Comparison of ENCODE assay signal across 8 cellular contexts in genomic region chr11:61964058-61964940, GRCh38. TPM values are rescaled to one million over a fixed set of nuclear protein-coding genes. Genes with fewer than 3 reads are reported as not detected.
DNase-seq lines count a peak whose midpoint lies in the region; ATAC-seq and TF ChIP-seq lines count a peak whose summit lies in the region.
"Not testable (repeated sequence)": the region's sequence is repeated elsewhere in the genome, so short reads cannot be mapped to it uniquely, and the experiment has no call there.

No MANE protein-coding gene starts in this region.

- peak overlapping the region; percentile 92 for H3K4me3 Mint-ChIP-seq in activated naive CD4-positive, alpha-beta T cell treated with anti-CD3 and anti-CD28 coated beads, Interleukin-2, amount 10 ng/mL, durations not matched to agents 7 days and 5 days
- peak overlapping the region; percentile 93 for H3K4me3 Mint-ChIP-seq in dendritic cell treated with granulocyte-macrophage colony-stimulating factor and Interleukin-4, amounts not matched to agents 40 ng/mL and 50 ng/mL, for 4 days
- peak overlapping the region; percentile 89 for H3K4me3 Mint-ChIP-seq in natural killer cell treated with Interleukin-12 subunit alpha and Interleukin-12 subunit beta and Interleukin-15 and Interleukin-18, amount 100 ng/mL, for 72 hours
- H3K4me3 Mint-ChIP-seq in stimulated activated effector memory CD8-positive, alpha-beta T cell treated with anti-CD3 and anti-CD28 coated beads, Interleukin-12 subunit alpha, Interleukin-12 subunit beta, amount 100 ng/mL, for 72 hours, result peak overlapping the region; percentile 83

- RAD21 ChIA-PET in HCT116 (lab: Charles Lee; ENCODE audit: low non-redundant PET in 1 of 2, low total read pairs in 2 of 2, uncharacterized antibody in 2 of 2, unreplicated experiment in 2 of 2), result not testable (repeated sequence)

- H3K79me2 ChIP-seq in HCT116 (ENCODE audit: insufficient read depth, low read length) (peaks cover 41% of the 10 kb centered on the region), hepatocyte (peaks cover 46% of the 10 kb centered on the region)

- CTCF ChIA-PET in HCT116 (lab: Charles Lee), result interaction anchor here (1.5 to 2.6 kb wide), 3 partner anchors 65 to 167 kb away, joined by 6 to 8 read pairs (median 6); no protein-coding TSS in a partner anchor
- CTCF ChIA-PET in activated naive CD4-positive, alpha-beta T cell treated with anti-CD3 and anti-CD28 coated beads, Interleukin-2, amount 10 ng/mL, durations not matched to agents 7 days and 5 days (lab: Charles Lee), result interaction anchor here (0.7 to 1.2 kb wide), 3 partner anchors 16 to 93 kb away, joined by 3 to 4 read pairs (median 4); no protein-coding TSS in a partner anchor

- not testable (repeated sequence) for TF ChIP-seq POLR2A in HCT116 (IDR thresholded peaks at IDR 0.05; ENCODE audit: borderline replicate concordance, extremely low read depth, insufficient read depth, insufficient read length)

- H3K27me3 ChIP-seq in HCT116 (ENCODE audit: insufficient read depth, low read length); hepatocyte: not testable (repeated sequence)

- intact Hi-C loops in HCT116 (cut with micrococcal nuclease), result loop anchor here (5.0 kb wide), 1 partner anchor 67 kb away; no protein-coding TSS in a partner anchor
- intact Hi-C loops in dendritic cell treated with granulocyte-macrophage colony-stimulating factor and Interleukin-4, amounts not matched to agents 40 ng/mL and 50 ng/mL, for 4 days (cut with micrococcal nuclease), result not testable (repeated sequence)

- H3K36me3 Mint-ChIP-seq in activated naive CD4-positive, alpha-beta T cell treated with anti-CD3 and anti-CD28 coated beads, Interleukin-2, amount 10 ng/mL, durations not matched to agents 7 days and 5 days, result peaks cover 49% of the 10 kb centered on the region
- H3K36me3 Mint-ChIP-seq in dendritic cell treated with granulocyte-macrophage colony-stimulating factor and Interleukin-4, amounts not matched to agents 40 ng/mL and 50 ng/mL, for 4 days (ENCODE audit: low read depth), result peaks cover 96% of the 10 kb centered on the region
- H3K36me3 Mint-ChIP-seq in natural killer cell treated with Interleukin-12 subunit alpha and Interleukin-12 subunit beta and Interleukin-15 and Interleukin-18, amount 100 ng/mL, for 72 hours, result peaks cover 33% of the 10 kb centered on the region
- H3K36me3 Mint-ChIP-seq in stimulated activated effector memory CD8-positive, alpha-beta T cell treated with anti-CD3 and anti-CD28 coated beads, Interleukin-12 subunit alpha, Interleukin-12 subunit beta, amount 100 ng/mL, for 72 hours, result peaks cover 53% of the 10 kb centered on the region

- H4K20me1 ChIP-seq in HCT116 (ENCODE audit: insufficient read depth) (peaks cover 21% of the 10 kb centered on the region; the same call in 1 of the 2 replicates), hepatocyte (ENCODE audit: insufficient read depth, poor library complexity, severe bottlenecking) (peaks cover 34% of the 10 kb centered on the region)

- H3K4me1 ChIP-seq in HCT116 (ENCODE audit: control insufficient read depth in 1 of 2, insufficient read depth in 2 of 2, low read length in 2 of 2) (peaks cover 13 to 66% of the 10 kb centered on the region in 2 experiments), hepatocyte (ENCODE audit: insufficient read depth) (peaks cover 32% of the 10 kb centered on the region)

- DNase-seq in AG09309 (ENCODE audit: low read depth); HCT116 (ENCODE audit: low read depth, low spot score); activated naive CD4-positive, alpha-beta T cell treated with anti-CD3 and anti-CD28 coated beads, Interleukin-2, amount 10 ng/mL, durations not matched to agents 7 days and 5 days; hepatocyte (ENCODE audit: low spot score); stimulated activated effector memory CD8-positive, alpha-beta T cell treated with anti-CD3 and anti-CD28 coated beads, Interleukin-12 subunit alpha, Interleukin-12 subunit beta, amount 100 ng/mL, for 72 hours (ENCODE audit: low spot score in 2 of 2): not testable (repeated sequence)
- peak; percentile 29 for DNase-seq in SW480 (ENCODE audit: low spot score)
- peak; percentile 71 for DNase-seq in natural killer cell treated with Interleukin-12 subunit alpha and Interleukin-12 subunit beta and Interleukin-15 and Interleukin-18, amount 100 ng/mL, for 72 hours (ENCODE audit: low spot score)

- not testable (repeated sequence) for TF ChIP-seq CTCF in AG09309 (IDR thresholded peaks at IDR 0.05; ENCODE audit: control insufficient read depth, insufficient read depth, low read depth, low read length, missing control alignments); HCT116 (IDR thresholded peaks at IDR 0.05 in 2 of 3, conservative IDR thresholded peaks at IDR 0.05 in 1 of 3; ENCODE audit: borderline replicate concordance in 1 of 3, insufficient read depth in 1 of 3, low read depth in 2 of 3, low read length in 2 of 3); hepatocyte (IDR thresholded peaks at IDR 0.05; ENCODE audit: poor library complexity)

- peaks cover 46% of the 10 kb centered on the region for H3K4me1 Mint-ChIP-seq in activated naive CD4-positive, alpha-beta T cell treated with anti-CD3 and anti-CD28 coated beads, Interleukin-2, amount 10 ng/mL, durations not matched to agents 7 days and 5 days
- peaks cover 65% of the 10 kb centered on the region for H3K4me1 Mint-ChIP-seq in dendritic cell treated with granulocyte-macrophage colony-stimulating factor and Interleukin-4, amounts not matched to agents 40 ng/mL and 50 ng/mL, for 4 days (ENCODE audit: low read depth)
- peaks cover 46% of the 10 kb centered on the region in 2 donors for H3K4me1 Mint-ChIP-seq in natural killer cell treated with Interleukin-12 subunit alpha and Interleukin-12 subunit beta and Interleukin-15 and Interleukin-18, amount 100 ng/mL, for 72 hours (ENCODE audit: low read depth in 2 of 2)
- peaks cover 40% of the 10 kb centered on the region for H3K4me1 Mint-ChIP-seq in stimulated activated effector memory CD8-positive, alpha-beta T cell treated with anti-CD3 and anti-CD28 coated beads, Interleukin-12 subunit alpha, Interleukin-12 subunit beta, amount 100 ng/mL, for 72 hours

- peaks cover 6 to 37% of the 10 kb centered on the region in 2 experiments for H3K36me3 ChIP-seq in HCT116 (ENCODE audit: control insufficient read depth in 1 of 2, insufficient read depth in 2 of 2, low read length in 2 of 2)
- not testable (repeated sequence) for H3K36me3 ChIP-seq in hepatocyte (replicated peaks; ENCODE audit: insufficient read depth, low read depth)

- not testable (repeated sequence) for H3K9me2 ChIP-seq in HCT116 (ENCODE audit: insufficient read depth); hepatocyte (replicated peaks; ENCODE audit: insufficient read depth)

- peak overlapping the region; percentile 97 for H3K4me3 ChIP-seq in AG09309 (ENCODE audit: control insufficient read depth, low read depth, low read length)
- not testable (repeated sequence) for H3K4me3 ChIP-seq in HCT116 (replicated peaks in 1 of 2; ENCODE audit: low read depth in 1 of 2, low read length in 2 of 2)
- H3K4me3 ChIP-seq in hepatocyte, result peak overlapping the region; percentile 93

- POLR2A ChIA-PET in HCT116 (lab: Charles Lee), result interaction anchor here (0.7 to 10.2 kb wide), 14 partner anchors 7 to 149 kb away, joined by 3 to 77 read pairs (median 6); partner anchors contain the start of gene BEST1

- not testable (repeated sequence) for ATAC-seq in HCT116; stimulated activated effector memory CD8-positive, alpha-beta T cell treated with anti-CD3 and anti-CD28 coated beads, Interleukin-12 subunit alpha, Interleukin-12 subunit beta, amount 100 ng/mL, for 72 hours
- peak; percentile 0 for ATAC-seq in natural killer cell treated with Interleukin-12 subunit alpha and Interleukin-12 subunit beta and Interleukin-15 and Interleukin-18, amount 100 ng/mL, for 72 hours

- not testable (repeated sequence) for TF ChIP-seq RAD21 in HCT116 (IDR thresholded peaks at IDR 0.05; ENCODE audit: low read depth)

- 89% methylated on average over 11 of the region's 11 CpGs for WGBS in hepatocyte (ENCODE audit: low lambda C conversion rate, missing lambda C conversion rate)

- H3K9ac ChIP-seq in HCT116 (ENCODE audit: low read length), result not testable (repeated sequence)

- not testable (repeated sequence) for H2AFZ ChIP-seq in HCT116 (ENCODE audit: low read depth, low read length, poor library complexity, severe bottlenecking); hepatocyte

- H3K9me3 Mint-ChIP-seq in activated naive CD4-positive, alpha-beta T cell treated with anti-CD3 and anti-CD28 coated beads, Interleukin-2, amount 10 ng/mL, durations not matched to agents 7 days and 5 days; dendritic cell treated with granulocyte-macrophage colony-stimulating factor and Interleukin-4, amounts not matched to agents 40 ng/mL and 50 ng/mL, for 4 days; natural killer cell treated with Interleukin-12 subunit alpha and Interleukin-12 subunit beta and Interleukin-15 and Interleukin-18, amount 100 ng/mL, for 72 hours; stimulated activated effector memory CD8-positive, alpha-beta T cell treated with anti-CD3 and anti-CD28 coated beads, Interleukin-12 subunit alpha, Interleukin-12 subunit beta, amount 100 ng/mL, for 72 hours: not testable (repeated sequence)

- not testable (repeated sequence) for H3K27me3 Mint-ChIP-seq in activated naive CD4-positive, alpha-beta T cell treated with anti-CD3 and anti-CD28 coated beads, Interleukin-2, amount 10 ng/mL, durations not matched to agents 7 days and 5 days; dendritic cell treated with granulocyte-macrophage colony-stimulating factor and Interleukin-4, amounts not matched to agents 40 ng/mL and 50 ng/mL, for 4 days; natural killer cell treated with Interleukin-12 subunit alpha and Interleukin-12 subunit beta and Interleukin-15 and Interleukin-18, amount 100 ng/mL, for 72 hours

- H3K27ac Mint-ChIP-seq in activated naive CD4-positive, alpha-beta T cell treated with anti-CD3 and anti-CD28 coated beads, Interleukin-2, amount 10 ng/mL, durations not matched to agents 7 days and 5 days, result peak overlapping the region; percentile 76
- peak overlapping the region; percentile 99 for H3K27ac Mint-ChIP-seq in dendritic cell treated with granulocyte-macrophage colony-stimulating factor and Interleukin-4, amounts not matched to agents 40 ng/mL and 50 ng/mL, for 4 days
- peak overlapping the region; percentile 89 to 95 for H3K27ac Mint-ChIP-seq in natural killer cell treated with Interleukin-12 subunit alpha and Interleukin-12 subunit beta and Interleukin-15 and Interleukin-18, amount 100 ng/mL, for 72 hours
- H3K27ac Mint-ChIP-seq in stimulated activated effector memory CD8-positive, alpha-beta T cell treated with anti-CD3 and anti-CD28 coated beads, Interleukin-12 subunit alpha, Interleukin-12 subunit beta, amount 100 ng/mL, for 72 hours, result peak overlapping the region; percentile 75

- H3K9me3 ChIP-seq in HCT116 (ENCODE audit: control insufficient read depth in 1 of 2, insufficient read depth in 1 of 2, low read depth in 1 of 2, low read length in 2 of 2); hepatocyte (ENCODE audit: low read depth): not testable (repeated sequence)

- not testable (repeated sequence) for H3K27ac ChIP-seq in HCT116 (ENCODE audit: low read depth, low read length)
- peak overlapping the region; percentile 98 for H3K27ac ChIP-seq in hepatocyte

- H3K4me2 ChIP-seq in HCT116 (ENCODE audit: low read length) (0 out of 2 replicates have a peak overlapping the region, but pooled peaks have one; percentile 96), hepatocyte (peak overlapping the region; percentile 90)

- not testable (repeated sequence) for BruUV-seq in HCT116 (replicated peaks; lab: Mats Ljungman, UMichigan)

RNA-seq across cellular contexts. Expression of gene FTH1, which starts 3.1 kb away (rescaled TPM):
- total RNA-seq in HCT116 (2021; ENCODE audit: unreplicated experiment) (3,345 TPM), hepatocyte (1,071 and 1,519 TPM in 2 replicates)
- polyA plus RNA-seq in HCT116 (2012), result 4,227 and 4,920 TPM in 2 replicates
- polyA plus RNA-seq in hepatocyte, result 8,379 and 8,694 TPM in 2 replicates
- total RNA-seq in natural killer cell treated with Interleukin-12 subunit alpha and Interleukin-12 subunit beta and Interleukin-15 and Interleukin-18, amount 100 ng/mL, for 72 hours, result over 10,000 TPM in 1 of 2 donors, 1,000 to 10,000 TPM in 1; 5,097 to 40,662 TPM

RNA-seq across cellular contexts. Expression of gene BEST1, which starts 14.1 kb away (rescaled TPM):
- 2.3 TPM for total RNA-seq in HCT116 (2021; ENCODE audit: unreplicated experiment)
- polyA plus RNA-seq in HCT116 (2012), result 5.8 and 7.7 TPM in 2 replicates
- 3.5 and 4.7 TPM in 2 replicates for total RNA-seq in hepatocyte
- 5.7 and 6.9 TPM in 2 replicates for polyA plus RNA-seq in hepatocyte
- 1 to 10 TPM; 1.0 to 1.9 TPM for total RNA-seq in natural killer cell treated with Interleukin-12 subunit alpha and Interleukin-12 subunit beta and Interleukin-15 and Interleukin-18, amount 100 ng/mL, for 72 hours

RNA-seq across cellular contexts. Expression of gene RAB3IL1, which starts 46.9 kb away (rescaled TPM):
- total RNA-seq in HCT116 (2021; ENCODE audit: unreplicated experiment), result 18.1 TPM
- polyA plus RNA-seq in HCT116 (2012), result 13.2 and 13.7 TPM in 2 replicates
- 9.1 and 10.8 TPM in 2 replicates for total RNA-seq in hepatocyte
- 15.4 and 18.6 TPM in 2 replicates for polyA plus RNA-seq in hepatocyte
- not detected for total RNA-seq in natural killer cell treated with Interleukin-12 subunit alpha and Interleukin-12 subunit beta and Interleukin-15 and Interleukin-18, amount 100 ng/mL, for 72 hours

Comparison
In these comparisons a context has a peak if more than half of its experiments do, and no peak if none do; other contexts are left out.
1. RNA of gene RAB3IL1, which starts 46.9 kb away (total RNA-seq): 18.1 TPM in HCT116 (single experiment) and 9.1 to 10.8 TPM in hepatocyte; not detected in natural killer cell treated with Interleukin-12 subunit alpha and Interleukin-12 subunit beta and Interleukin-15 and Interleukin-18, amount 100 ng/mL, for 72 hours; every median in the first group is over 10 times any median in the second.
2. Peak in every context shown above with its lines, with median percentiles within 50 percentile points of each other: H3K27ac Mint-ChIP-seq and H3K4me3 Mint-ChIP-seq.